8 cellular contexts compared by ENCODE assay signal in genomic region chr14:60926002-60926401, GRCh38. TPM values are rescaled to one million over a fixed set of nuclear protein-coding genes. Genes with fewer than 3 reads are reported as not detected.
DNase-seq lines count a peak whose midpoint lies in the region; ATAC-seq, FAIRE-seq and TF ChIP-seq lines count a peak whose summit lies in the region.

No MANE protein-coding gene starts in this region.

- intact Hi-C loops in posterior cingulate gyrus (cut with DNase I), result no loop called here

- CTCF ChIA-PET in activated CD8-positive, alpha-beta memory T cell treated with anti-CD3 and anti-CD28 coated beads, Interleukin-2, amount 10 ng/mL, durations not matched to agents 7 days and 5 days (lab: Charles Lee), result no interaction called here

- H3K4me1 Mint-ChIP-seq in activated CD8-positive, alpha-beta memory T cell treated with anti-CD3 and anti-CD28 coated beads, Interleukin-2, amount 10 ng/mL, durations not matched to agents 7 days and 5 days, result peaks cover 6% of the 10 kb centered on the region

- no peaks in the 10 kb centered on the region for H3K9me3 Mint-ChIP-seq in activated CD8-positive, alpha-beta memory T cell treated with anti-CD3 and anti-CD28 coated beads, Interleukin-2, amount 10 ng/mL, durations not matched to agents 7 days and 5 days (ENCODE audit: low read depth)

- H3K27ac Mint-ChIP-seq in activated CD8-positive, alpha-beta memory T cell treated with anti-CD3 and anti-CD28 coated beads, Interleukin-2, amount 10 ng/mL, durations not matched to agents 7 days and 5 days, result no peak overlapping the region

- peaks cover 3% of the 10 kb centered on the region for H3K36me3 Mint-ChIP-seq in activated CD8-positive, alpha-beta memory T cell treated with anti-CD3 and anti-CD28 coated beads, Interleukin-2, amount 10 ng/mL, durations not matched to agents 7 days and 5 days

- no peak for TF ChIP-seq POLR2A in GM12892 (IDR thresholded peaks at IDR 0.05; ENCODE audit: low read depth, low read length)

- peak; percentile 96 for ATAC-seq in GM19397 (IDR thresholded peaks at IDR 0.05; ENCODE audit: unreplicated experiment)
- ATAC-seq in HG02840 (IDR thresholded peaks at IDR 0.05; ENCODE audit: low FRiP score, unreplicated experiment), result peak; percentile 99
- peak; percentile 85 for ATAC-seq in HG03521 (IDR thresholded peaks at IDR 0.05; ENCODE audit: unreplicated experiment)
- ATAC-seq in activated CD8-positive, alpha-beta memory T cell treated with anti-CD3 and anti-CD28 coated beads, Interleukin-2, amount 10 ng/mL, durations not matched to agents 7 days and 5 days, result no peak

- H3K4me3 Mint-ChIP-seq in activated CD8-positive, alpha-beta memory T cell treated with anti-CD3 and anti-CD28 coated beads, Interleukin-2, amount 10 ng/mL, durations not matched to agents 7 days and 5 days, result no peak overlapping the region

- peak; percentile 85 for FAIRE-seq in GM12892 (lab: Jason Lieb, UNC)

- DNase-seq in GM12892 (ENCODE audit: insufficient read length) (peak; percentile 3), superior temporal gyrus (ENCODE audit: extremely low spot score) (no peak), posterior cingulate gyrus (no peak)
- DNase-seq in activated CD8-positive, alpha-beta memory T cell treated with anti-CD3 and anti-CD28 coated beads, Interleukin-2, amount 10 ng/mL, durations not matched to agents 7 days and 5 days, result no peak
- no peak for DNase-seq in stimulated activated CD4-positive, alpha-beta T cell treated with anti-CD3 and anti-CD28 coated beads, Interleukin-15, amount 100 ng/mL, for 24 hours

- H3K27me3 Mint-ChIP-seq in activated CD8-positive, alpha-beta memory T cell treated with anti-CD3 and anti-CD28 coated beads, Interleukin-2, amount 10 ng/mL, durations not matched to agents 7 days and 5 days, result no peaks in the 10 kb centered on the region

RNA-seq across cellular contexts. Expression of gene TRMT5, which starts 54.9 kb away (rescaled TPM):
- 14.1 TPM for polyA plus RNA-seq in GM12892 (2012; ENCODE audit: missing spikeins)
- total RNA-seq in activated CD8-positive, alpha-beta memory T cell treated with anti-CD3 and anti-CD28 coated beads, Interleukin-2, amount 10 ng/mL, durations not matched to agents 7 days and 5 days, result 10 to 100 TPM in 1 of 2 experiments, 1 to 10 TPM in 1; 9.2 to 11.8 TPM

RNA-seq across cellular contexts. Expression of gene SLC38A6, which starts 55.0 kb away (rescaled TPM):
- 6.8 TPM for polyA plus RNA-seq in GM12892 (2012; ENCODE audit: missing spikeins)
- total RNA-seq in activated CD8-positive, alpha-beta memory T cell treated with anti-CD3 and anti-CD28 coated beads, Interleukin-2, amount 10 ng/mL, durations not matched to agents 7 days and 5 days, result 1 to 10 TPM; 4.9 to 8.1 TPM
